ENCODE assay signal across 8 cellular contexts in the genomic region with DNA sequence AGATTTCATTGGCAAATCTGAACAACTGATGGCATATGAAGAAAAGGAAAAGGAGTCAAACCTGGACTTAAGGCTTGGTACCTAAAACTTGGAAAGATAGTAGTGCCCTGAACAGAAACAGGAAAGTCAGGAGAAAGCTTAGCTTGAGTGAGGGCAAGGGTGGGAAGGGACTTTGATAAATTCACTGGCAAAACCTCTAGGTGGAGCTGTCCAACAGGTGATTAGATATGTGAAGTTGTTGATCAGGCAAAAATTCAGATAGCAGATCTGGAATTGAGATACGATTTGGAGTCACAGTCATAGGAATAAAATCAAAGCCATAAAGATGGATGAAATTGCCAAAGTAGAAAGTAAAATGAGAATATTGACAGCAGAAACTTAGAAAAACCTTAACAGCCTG. TPM values are rescaled to one million over a fixed set of nuclear protein-coding genes. Genes with fewer than 3 reads are reported as not detected.
A peak's percentile ranks its signal among the peaks of the same experiment; 100 is the strongest.
DNase-seq lines count a peak whose midpoint lies in the region; ATAC-seq and TF ChIP-seq lines count a peak whose summit lies in the region.

No MANE protein-coding gene starts in this region.

- H3K79me2 ChIP-seq in PC-3 (ENCODE audit: low read length) (no peaks in the 10 kb centered on the region), mammary epithelial cell (ENCODE audit: insufficient read depth, low read length) (no peaks in the 10 kb centered on the region)

- no peak overlapping the region for H3K4me3 ChIP-seq in CD4-positive, CD25-positive, alpha-beta regulatory T cell (ENCODE audit: low read depth, low read length)
- H3K4me3 ChIP-seq in PC-3 (ENCODE audit: low read length) (no peak overlapping the region), mammary epithelial cell (replicated peaks in 1 of 3; ENCODE audit: insufficient read depth in 1 of 3, low read depth in 2 of 3, low read length in 3 of 3) (no peak overlapping the region), uterus (no peak overlapping the region)

- no peaks in the 10 kb centered on the region for H3K27me3 ChIP-seq in CD4-positive, CD25-positive, alpha-beta regulatory T cell (ENCODE audit: control insufficient read depth, insufficient read depth, low read length)
- peaks cover 12% of the 10 kb centered on the region; the same call in 1 of the 2 replicates for H3K27me3 ChIP-seq in PC-3 (ENCODE audit: low read length)
- no peaks in the 10 kb centered on the region for H3K27me3 ChIP-seq in mammary epithelial cell (ENCODE audit: insufficient read depth, low read length)
- H3K27me3 ChIP-seq in uterus, result no peaks in the 10 kb centered on the region

- no peak overlapping the region for H3K9ac ChIP-seq in PC-3 (ENCODE audit: low read length)
- no peak overlapping the region for H3K9ac ChIP-seq in mammary epithelial cell (ENCODE audit: insufficient read depth, low read length)

- no peak for TF ChIP-seq POLR2A in uterus (IDR thresholded peaks at IDR 0.05)

- no peak overlapping the region for H3K4me3 Mint-ChIP-seq in CD4-positive, CD25-positive, alpha-beta regulatory T cell
- no peak overlapping the region for H3K4me3 Mint-ChIP-seq in stimulated activated memory B cell treated with anti-CD40 and anti-IgM and Interleukin-4, amounts not matched to agents 10 μg/mL and 1 μg/mL and 100 μg/mL, for 72 hours

- peak; percentile 41 to 73 (median 69) for DNase-seq in CD4-positive, CD25-positive, alpha-beta regulatory T cell
- DNase-seq in PC-3, result peak; percentile 66
- peak; percentile 40 for DNase-seq in mammary epithelial cell
- peak; percentile 20 for DNase-seq in left kidney (ENCODE audit: low read depth, low spot score)
- no peak for DNase-seq in uterus

- TF ChIP-seq CTCF in GM12872 (IDR thresholded peaks at IDR 0.05; ENCODE audit: insufficient read depth, low read depth, low read length) (peak; percentile 72), PC-3 (conservative IDR thresholded peaks at IDR 0.05; ENCODE audit: low read depth, low read length) (peak; percentile 75), mammary epithelial cell (conservative IDR thresholded peaks at IDR 0.05 in 1 of 2, IDR thresholded peaks at IDR 0.05 in 1 of 2; ENCODE audit: extremely low read depth in 1 of 2, insufficient read depth in 1 of 2, low read depth in 1 of 2, low read length in 2 of 2) (peak; percentile 70 to 76), uterus (IDR thresholded peaks at IDR 0.05) (peak; percentile 49 to 69 (median 65))

- H3K9me3 ChIP-seq in CD4-positive, CD25-positive, alpha-beta regulatory T cell (ENCODE audit: control insufficient read depth in 2 of 2, low read length in 2 of 2), result no peaks in the 10 kb centered on the region
- H3K9me3 ChIP-seq in PC-3 (ENCODE audit: low read length) (no peaks in the 10 kb centered on the region), mammary epithelial cell (replicated peaks; ENCODE audit: insufficient read depth, low read length) (no peaks in the 10 kb centered on the region), uterus (no peaks in the 10 kb centered on the region)

- no TSS peak for BruUV-seq in PC-3 (replicated peaks; lab: Mats Ljungman, UMichigan)
- BruUV-seq in mammary epithelial cell (replicated peaks; lab: Mats Ljungman, UMichigan), result no TSS peak

- ATAC-seq in CD4-positive, CD25-positive, alpha-beta regulatory T cell (ENCODE audit: low read depth in 2 of 2), result peak; percentile 59 to 67
- ATAC-seq in HG03469 (IDR thresholded peaks at IDR 0.05; ENCODE audit: unreplicated experiment) (peak; percentile 58), PC-3 (peak; percentile 72)
- no peak for ATAC-seq in stimulated activated memory B cell treated with anti-CD40 and anti-IgM and Interleukin-4, amounts not matched to agents 10 μg/mL and 1 μg/mL and 100 μg/mL, for 72 hours

- WGBS in mammary epithelial cell (ENCODE audit: low coverage, missing lambda C conversion rate), result 0% methylated on average over 1 of the region's 1 CpG

- H3K27ac Mint-ChIP-seq in CD4-positive, CD25-positive, alpha-beta regulatory T cell, result no peak overlapping the region
- H3K27ac Mint-ChIP-seq in stimulated activated memory B cell treated with anti-CD40 and anti-IgM and Interleukin-4, amounts not matched to agents 10 μg/mL and 1 μg/mL and 100 μg/mL, for 72 hours, result no peak overlapping the region

- peaks cover 0 to 5% (median 2%) of the 10 kb centered on the region in 4 donors for H3K4me1 Mint-ChIP-seq in CD4-positive, CD25-positive, alpha-beta regulatory T cell
- peaks cover 6% of the 10 kb centered on the region for H3K4me1 Mint-ChIP-seq in stimulated activated memory B cell treated with anti-CD40 and anti-IgM and Interleukin-4, amounts not matched to agents 10 μg/mL and 1 μg/mL and 100 μg/mL, for 72 hours

- H3K9me2 ChIP-seq in PC-3 (replicated peaks; ENCODE audit: low read length), result no peaks in the 10 kb centered on the region

- CTCF ChIA-PET in PC-3 (lab: Charles Lee) (interaction anchor here (0.7 kb wide), 1 partner anchor 261 kb away, joined by 4 read pairs; no protein-coding TSS in a partner anchor), mammary epithelial cell (lab: Charles Lee; ENCODE audit: low non-redundant PET) (interaction anchor here (0.6 to 0.7 kb wide), 3 partner anchors 73 to 238 kb away, joined by 3 to 8 read pairs (median 4); no protein-coding TSS in a partner anchor)

- peaks cover 4% of the 10 kb centered on the region for H3K4me1 ChIP-seq in CD4-positive, CD25-positive, alpha-beta regulatory T cell (ENCODE audit: control insufficient read depth, insufficient read depth, low read length, poor library complexity, severe bottlenecking)
- no peaks in the 10 kb centered on the region for H3K4me1 ChIP-seq in PC-3 (ENCODE audit: insufficient read depth, low read length)
- H3K4me1 ChIP-seq in mammary epithelial cell (ENCODE audit: insufficient read depth, low read length), result no peaks in the 10 kb centered on the region
- H3K4me1 ChIP-seq in uterus, result no peaks in the 10 kb centered on the region

- H3K36me3 Mint-ChIP-seq in CD4-positive, CD25-positive, alpha-beta regulatory T cell, result no peaks in the 10 kb centered on the region
- H3K36me3 Mint-ChIP-seq in stimulated activated memory B cell treated with anti-CD40 and anti-IgM and Interleukin-4, amounts not matched to agents 10 μg/mL and 1 μg/mL and 100 μg/mL, for 72 hours, result no peaks in the 10 kb centered on the region

- in situ Hi-C loops in mammary epithelial cell (cut with MboI; ENCODE audit: low sequenced_read_pairs in 2 of 2), result loop anchor here (5.0 to 25.0 kb wide), 3 partner anchors 98 to 248 kb away; no protein-coding TSS in a partner anchor

- intact Hi-C loops in PC-3 (cut with micrococcal nuclease), result loop anchor here (1.0 to 2.0 kb wide), 3 partner anchors 98 to 254 kb away; no protein-coding TSS in a partner anchor
- intact Hi-C loops in mammary epithelial cell (cut with micrococcal nuclease), result loop anchor here (1.0 to 10.0 kb wide), 5 partner anchors 73 to 656 kb away; no protein-coding TSS in a partner anchor
- intact Hi-C loops in uterus (cut with DNase I; ENCODE audit: low total_unique reads), result loop anchor here (10.0 kb wide), 1 partner anchor 96 kb away; no protein-coding TSS in a partner anchor

- POLR2A ChIA-PET in PC-3 (lab: Charles Lee; ENCODE audit: unreplicated experiment), result no interaction called here

- H3K4me2 ChIP-seq in PC-3 (ENCODE audit: low read length), result no peak overlapping the region
- no peak overlapping the region for H3K4me2 ChIP-seq in mammary epithelial cell (ENCODE audit: insufficient read depth, low read depth, low read length)

- dilution Hi-C loops in mammary epithelial cell (cut with HindIII; ENCODE audit: low sequenced_read_pairs), result no loop called here

- no peaks in the 10 kb centered on the region for H3F3A ChIP-seq in PC-3 (ENCODE audit: low read length, unreplicated experiment)

- no peaks in the 10 kb centered on the region for H4K20me1 ChIP-seq in PC-3 (ENCODE audit: low read length)
- H4K20me1 ChIP-seq in mammary epithelial cell (ENCODE audit: insufficient read depth, low read length), result no peaks in the 10 kb centered on the region

- H2AFZ ChIP-seq in PC-3 (ENCODE audit: low read length) (no peak overlapping the region), mammary epithelial cell (ENCODE audit: low read depth, low read length) (no peak overlapping the region)

- H3K27me3 Mint-ChIP-seq in CD4-positive, CD25-positive, alpha-beta regulatory T cell, result peaks cover 17% of the 10 kb centered on the region
- no peaks in the 10 kb centered on the region for H3K27me3 Mint-ChIP-seq in stimulated activated memory B cell treated with anti-CD40 and anti-IgM and Interleukin-4, amounts not matched to agents 10 μg/mL and 1 μg/mL and 100 μg/mL, for 72 hours

- H3K9me3 Mint-ChIP-seq in CD4-positive, CD25-positive, alpha-beta regulatory T cell, result peaks cover 0 to 1% (median 0%) of the 10 kb centered on the region in 7 donors
- no peaks in the 10 kb centered on the region for H3K9me3 Mint-ChIP-seq in stimulated activated memory B cell treated with anti-CD40 and anti-IgM and Interleukin-4, amounts not matched to agents 10 μg/mL and 1 μg/mL and 100 μg/mL, for 72 hours

- no peak overlapping the region for H3K27ac ChIP-seq in CD4-positive, CD25-positive, alpha-beta regulatory T cell (ENCODE audit: insufficient read depth, low read length, poor library complexity, severe bottlenecking)
- H3K27ac ChIP-seq in PC-3 (ENCODE audit: low read length), result no peak overlapping the region
- no peak overlapping the region for H3K27ac ChIP-seq in mammary epithelial cell (ENCODE audit: insufficient read depth, low read depth, low read length)
- H3K27ac ChIP-seq in uterus, result no peak overlapping the region

- H3K36me3 ChIP-seq in CD4-positive, CD25-positive, alpha-beta regulatory T cell (ENCODE audit: control insufficient read depth, insufficient read depth, low read length), result no peaks in the 10 kb centered on the region
- H3K36me3 ChIP-seq in PC-3 (ENCODE audit: low read depth, low read length), result no peaks in the 10 kb centered on the region
- H3K36me3 ChIP-seq in mammary epithelial cell (ENCODE audit: insufficient read depth, low read length), result no peaks in the 10 kb centered on the region
- H3K36me3 ChIP-seq in uterus, result no peaks in the 10 kb centered on the region

RNA-seq across cellular contexts. Expression of gene ZNF292, which starts 16.1 kb away (rescaled TPM):
- 119 TPM for total RNA-seq in CD4-positive, CD25-positive, alpha-beta regulatory T cell
- 10 to 100 TPM; 25.6 to 44.1 (median 29.4) TPM for polyA plus RNA-seq in CD4-positive, CD25-positive, alpha-beta regulatory T cell
- total RNA-seq in PC-3 (2014; rRNA removed), result 8.9 and 16.9 TPM in 2 replicates
- total RNA-seq in mammary epithelial cell, result 10 to 100 TPM; 27.1 to 27.5 TPM
- 6.1 TPM for polyA plus RNA-seq in mammary epithelial cell
- polyA minus RNA-seq in mammary epithelial cell, result 14.6 TPM
- 100 to 1,000 TPM in 2 of 4 donors, 10 to 100 TPM in 2; 38.2 to 153 (median 81.2) TPM for total RNA-seq in uterus

RNA-seq across cellular contexts. Expression of gene CGA, which starts 44.3 kb away (rescaled TPM):
- total RNA-seq in CD4-positive, CD25-positive, alpha-beta regulatory T cell, result 0.62 TPM
- polyA plus RNA-seq in CD4-positive, CD25-positive, alpha-beta regulatory T cell, result not detected
- total RNA-seq in PC-3 (2014; rRNA removed), result not detected in 2 replicates
- not detected for total RNA-seq in mammary epithelial cell
- not detected for polyA plus RNA-seq in mammary epithelial cell
- not detected for polyA minus RNA-seq in mammary epithelial cell
- not detected for total RNA-seq in uterus

Comparison
In these comparisons a context has a peak if more than half of its experiments do, and no peak if none do; other contexts are left out.
1. DNase-seq: peak in CD4-positive, CD25-positive, alpha-beta regulatory T cell (3 of 3), PC-3 (single experiment), mammary epithelial cell (single experiment) and left kidney (single experiment); none in uterus (0 of 2).
2. Peak in every context shown above with its lines, with median percentiles within 50 percentile points of each other: CTCF ChIP-seq.